9 cellular contexts compared by ENCODE assay signal in genomic region chr13:67158903-67159302, GRCh38.
"Had no signal": no experiment of that assay in that cellular context is flagged by ENCODE, and none has a peak within 500 bp of the region (broad histone marks: within the 10 kb centered on the region; RNA-seq: fewer than 3 reads in every experiment).

No MANE protein-coding gene starts in this region.

- H2AFZ ChIP-seq: GM23248 had no signal

- H3K4me2 ChIP-seq: KMS-11 had no signal

- H3K4me3 ChIP-seq: GM23248, HAP-1 had no signal

- H3K36me3 ChIP-seq: HAP-1 had no signal

- DNase-seq: GM23248, GOT3, H7, IMR-90, KBM-7 had no signal

- ATAC-seq: HCT116 had no signal

- H3K9ac ChIP-seq: GM23248, KMS-11 had no signal

- H3K9me3 ChIP-seq: HAP-1 had no signal

- H3K27ac ChIP-seq: GM23248, HL-60, KMS-11 had no signal

- H3K4me1 ChIP-seq: HAP-1 had no signal
